In the genomic region with DNA sequence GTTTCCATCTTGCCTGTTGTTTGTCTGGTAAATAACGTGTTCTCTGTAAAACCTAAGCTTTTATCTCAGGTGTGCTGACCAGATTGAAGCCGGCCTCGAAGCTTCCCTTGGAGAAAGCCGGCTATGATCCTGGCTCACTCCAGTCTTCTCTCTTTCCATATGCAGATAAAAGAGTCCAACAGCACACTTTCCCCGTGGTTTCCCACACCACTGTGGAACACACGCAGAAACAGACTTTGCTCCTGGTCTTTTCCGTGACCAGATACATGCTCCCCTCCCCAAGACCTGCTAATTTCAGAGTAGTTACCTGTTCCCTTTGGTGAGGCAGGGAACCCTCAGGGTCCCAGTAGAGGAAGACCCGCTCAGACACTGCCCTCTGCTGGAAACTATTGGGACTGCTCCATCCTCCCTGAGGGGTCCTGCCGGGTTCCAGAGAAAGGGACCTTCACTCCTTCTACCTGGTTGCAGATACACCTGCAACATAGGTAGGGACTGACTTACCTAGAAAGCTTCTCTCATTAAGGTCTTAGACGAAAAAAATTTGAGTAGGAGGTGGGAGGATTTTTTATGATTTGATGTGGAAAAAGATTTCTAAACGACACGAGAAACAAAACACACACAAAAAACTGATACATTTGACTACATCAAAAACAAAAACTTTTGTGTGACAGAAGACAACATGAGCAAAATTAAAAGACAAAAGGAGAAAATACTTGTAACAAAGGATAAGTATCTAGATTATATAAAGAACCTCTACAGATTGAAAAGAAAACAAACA, we compare ENCODE assay signal across 8 cellular contexts.
A peak's percentile ranks its signal among the peaks of the same experiment; 100 is the strongest.
DNase-seq lines count a peak whose midpoint lies in the region; ATAC-seq, FAIRE-seq and TF ChIP-seq lines count a peak whose summit lies in the region.

No MANE protein-coding gene starts in this region.

- H3K36me3 Mint-ChIP-seq in naive thymus-derived CD8-positive, alpha-beta T cell = no peaks in the 10 kb centered on the region

- H3K4me1 Mint-ChIP-seq in naive thymus-derived CD8-positive, alpha-beta T cell = peaks cover 0 to 13% (median 6%) of the 10 kb centered on the region in 4 donors
- H3K4me1 Mint-ChIP-seq in stimulated activated naive CD8-positive, alpha-beta T cell treated with anti-CD3 and anti-CD28 coated beads, Interleukin-15, amount 100 ng/mL, for 72 hours = peaks cover 7% of the 10 kb centered on the region

- H3K9me3 Mint-ChIP-seq in naive thymus-derived CD8-positive, alpha-beta T cell = no peaks in the 10 kb centered on the region
- H3K9me3 Mint-ChIP-seq in stimulated activated naive CD8-positive, alpha-beta T cell treated with anti-CD3 and anti-CD28 coated beads, Interleukin-15, amount 100 ng/mL, for 72 hours = no peaks in the 10 kb centered on the region

- no peak overlapping the region for H3K4me3 ChIP-seq in effector memory CD4-positive, alpha-beta T cell (ENCODE audit: insufficient read depth, low read depth, low read length, poor library complexity, severe bottlenecking)

- DNase-seq in A172 (ENCODE audit: low spot score) = peak; percentile 4
- peak; percentile 48 for DNase-seq in GM12891 (ENCODE audit: insufficient read length, low spot score)
- peak; percentile 72 for DNase-seq in NCI-H1436 (lab: John Stamatoyannopoulos, UW)
- DNase-seq in activated CD4-positive, alpha-beta T cell treated with anti-CD3 and anti-CD28 coated beads, Interleukin-2, amount 50 U/mL, for 4 hours = peak; percentile 61 to 74
- DNase-seq in effector memory CD4-positive, alpha-beta T cell = peak; percentile 33 to 55 (median 38)
- peak; percentile 47 to 87 (median 74) for DNase-seq in naive thymus-derived CD8-positive, alpha-beta T cell
- peak; percentile 59 to 71 for DNase-seq in stimulated activated naive CD8-positive, alpha-beta T cell treated with anti-CD3 and anti-CD28 coated beads, Interleukin-15, amount 100 ng/mL, for 72 hours
- DNase-seq in HCEC 1CT = no peak

- H3K27me3 Mint-ChIP-seq in naive thymus-derived CD8-positive, alpha-beta T cell = peaks cover 0 to 5% (median 0%) of the 10 kb centered on the region in 5 donors
- peaks cover 16% of the 10 kb centered on the region for H3K27me3 Mint-ChIP-seq in stimulated activated naive CD8-positive, alpha-beta T cell treated with anti-CD3 and anti-CD28 coated beads, Interleukin-15, amount 100 ng/mL, for 72 hours

- TF ChIP-seq POLR2A in GM12891 (IDR thresholded peaks at IDR 0.05; ENCODE audit: low read depth, low read length) = no peak

- no peaks in the 10 kb centered on the region for H3K4me1 ChIP-seq in effector memory CD4-positive, alpha-beta T cell (ENCODE audit: control insufficient read depth, insufficient read depth, low read length, poor library complexity, severe bottlenecking)

- peak; percentile 23 for FAIRE-seq in GM12891 (lab: Jason Lieb, UNC)

- no peak overlapping the region for H3K27ac ChIP-seq in effector memory CD4-positive, alpha-beta T cell (ENCODE audit: insufficient read depth, low read length, poor library complexity, severe bottlenecking)

- no peak overlapping the region for H3K4me3 Mint-ChIP-seq in naive thymus-derived CD8-positive, alpha-beta T cell
- H3K4me3 Mint-ChIP-seq in stimulated activated naive CD8-positive, alpha-beta T cell treated with anti-CD3 and anti-CD28 coated beads, Interleukin-15, amount 100 ng/mL, for 72 hours = no peak overlapping the region

- peak; percentile 80 to 97 for ATAC-seq in naive thymus-derived CD8-positive, alpha-beta T cell
- ATAC-seq in stimulated activated naive CD8-positive, alpha-beta T cell treated with anti-CD3 and anti-CD28 coated beads, Interleukin-15, amount 100 ng/mL, for 72 hours = peak; percentile 73

- H3K27me3 ChIP-seq in effector memory CD4-positive, alpha-beta T cell (replicated peaks; ENCODE audit: control insufficient read depth, insufficient read depth, low read length, poor library complexity, severe bottlenecking) = no peaks in the 10 kb centered on the region

- POLR2A ChIA-PET in naive thymus-derived CD8-positive, alpha-beta T cell (lab: Charles Lee) = interaction anchor here (0.6 to 1.1 kb wide), 3 partner anchors 646 to 1580 kb away, joined by 3 to 7 read pairs (median 3); no protein-coding TSS in a partner anchor

- no peaks in the 10 kb centered on the region for H3K36me3 ChIP-seq in effector memory CD4-positive, alpha-beta T cell (ENCODE audit: control insufficient read depth, insufficient read depth, low read length)

- H3K9me3 ChIP-seq in effector memory CD4-positive, alpha-beta T cell (ENCODE audit: control insufficient read depth, low read length) = no peaks in the 10 kb centered on the region

- peak overlapping the region in 1 of 10 donors; percentile 65 for H3K27ac Mint-ChIP-seq in naive thymus-derived CD8-positive, alpha-beta T cell
- H3K27ac Mint-ChIP-seq in stimulated activated naive CD8-positive, alpha-beta T cell treated with anti-CD3 and anti-CD28 coated beads, Interleukin-15, amount 100 ng/mL, for 72 hours = peak overlapping the region in 1 of 2 donors; percentile 64

TF ChIP-seq in GM12891, 5 proteins besides CTCF, POLR2A, EP300 and RAD21:
- no peak for TF ChIP-seq PAX5 (IDR thresholded peaks at IDR 0.05; ENCODE audit: insufficient read depth, low read length, severe bottlenecking)
- no peak for TF ChIP-seq SPI1 (IDR thresholded peaks at IDR 0.05; ENCODE audit: low read depth, low read length)
- no peak for TF ChIP-seq POU2F2 (IDR thresholded peaks at IDR 0.05; ENCODE audit: low read depth, low read length)
- no peak for TF ChIP-seq POLR2AphosphoS5 (IDR thresholded peaks at IDR 0.05; ENCODE audit: low read depth, low read length)
- no peak for TF ChIP-seq TAF1 (IDR thresholded peaks at IDR 0.05; ENCODE audit: low read depth, low read length)
